1 cellular context compared by ENCODE assay signal in the genomic region with DNA sequence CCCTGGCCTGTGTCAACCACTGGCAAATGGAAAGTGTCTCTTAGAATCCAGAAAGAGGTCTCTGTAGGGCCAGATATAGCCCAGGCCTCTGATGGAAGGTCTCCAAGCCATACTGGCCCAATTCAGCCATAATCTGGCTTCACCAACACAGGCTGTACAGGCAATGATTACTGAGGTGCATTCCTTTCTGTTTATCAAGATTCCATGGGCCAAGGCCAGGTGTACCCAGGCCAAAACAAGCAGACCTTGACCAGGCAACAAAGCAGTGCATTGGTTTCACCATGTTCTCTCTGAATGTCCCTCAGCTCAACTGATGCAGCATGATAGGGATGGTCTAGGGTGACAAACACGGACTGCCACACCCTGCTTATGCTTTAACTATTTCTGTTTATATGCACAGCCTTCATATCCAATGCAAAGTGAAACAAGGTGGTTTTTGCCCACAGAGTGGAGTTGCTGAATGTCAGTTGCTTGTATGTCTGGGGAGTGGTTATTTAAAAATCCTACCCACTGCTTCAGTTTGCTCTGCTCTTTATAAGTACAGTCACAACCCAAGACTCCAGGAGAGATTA.
A peak's percentile ranks its signal among the peaks of the same experiment; 100 is the strongest.
TF ChIP-seq lines count a peak whose summit lies in the region.

No MANE protein-coding gene starts in this region.

TF ChIP-seq in HepG2, 621 proteins besides CTCF, POLR2A, EP300 and RAD21 (continued from another document and continues in another):
- 0 out of 2 replicates have a peak, but pooled peaks have one; percentile 23 for TF ChIP-seq ZNF790 (CRISPR knock-in tag; IDR thresholded peaks at IDR 0.05; ENCODE audit: borderline replicate concordance)
- TF ChIP-seq, protein P1, sequence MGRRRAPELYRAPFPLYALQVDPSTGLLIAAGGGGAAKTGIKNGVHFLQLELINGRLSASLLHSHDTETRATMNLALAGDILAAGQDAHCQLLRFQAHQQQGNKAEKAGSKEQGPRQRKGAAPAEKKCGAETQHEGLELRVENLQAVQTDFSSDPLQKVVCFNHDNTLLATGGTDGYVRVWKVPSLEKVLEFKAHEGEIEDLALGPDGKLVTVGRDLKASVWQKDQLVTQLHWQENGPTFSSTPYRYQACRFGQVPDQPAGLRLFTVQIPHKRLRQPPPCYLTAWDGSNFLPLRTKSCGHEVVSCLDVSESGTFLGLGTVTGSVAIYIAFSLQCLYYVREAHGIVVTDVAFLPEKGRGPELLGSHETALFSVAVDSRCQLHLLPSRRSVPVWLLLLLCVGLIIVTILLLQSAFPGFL (CRISPR knock-in tag; IDR thresholded peaks at IDR 0.05): no peak
- TF ChIP-seq, protein P2, sequence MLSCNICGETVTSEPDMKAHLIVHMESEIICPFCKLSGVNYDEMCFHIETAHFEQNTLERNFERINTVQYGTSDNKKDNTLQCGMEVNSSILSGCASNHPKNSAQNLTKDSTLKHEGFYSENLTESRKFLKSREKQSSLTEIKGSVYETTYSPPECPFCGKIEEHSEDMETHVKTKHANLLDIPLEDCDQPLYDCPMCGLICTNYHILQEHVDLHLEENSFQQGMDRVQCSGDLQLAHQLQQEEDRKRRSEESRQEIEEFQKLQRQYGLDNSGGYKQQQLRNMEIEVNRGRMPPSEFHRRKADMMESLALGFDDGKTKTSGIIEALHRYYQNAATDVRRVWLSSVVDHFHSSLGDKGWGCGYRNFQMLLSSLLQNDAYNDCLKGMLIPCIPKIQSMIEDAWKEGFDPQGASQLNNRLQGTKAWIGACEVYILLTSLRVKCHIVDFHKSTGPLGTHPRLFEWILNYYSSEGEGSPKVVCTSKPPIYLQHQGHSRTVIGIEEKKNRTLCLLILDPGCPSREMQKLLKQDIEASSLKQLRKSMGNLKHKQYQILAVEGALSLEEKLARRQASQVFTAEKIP (CRISPR knock-in tag; IDR thresholded peaks at IDR 0.05; ENCODE audit: borderline replicate concordance): no peak
- peak; percentile 58; the same call in 1 of the 2 replicates for TF ChIP-seq SSRP1 (CRISPR knock-in tag; IDR thresholded peaks at IDR 0.05)
- peak; percentile 64; the same call in 1 of the 2 replicates for TF ChIP-seq KAT8 (CRISPR knock-in tag; IDR thresholded peaks at IDR 0.05)
- peak; percentile 76 for TF ChIP-seq TGIF2 (CRISPR knock-in tag; IDR thresholded peaks at IDR 0.05)
- TF ChIP-seq HNRNPUL1 (IDR thresholded peaks at IDR 0.05; ENCODE audit: low read depth, low read length): no peak
- TF ChIP-seq TARDBP (CRISPR knock-in tag; IDR thresholded peaks at IDR 0.05): peak; percentile 85; the same call in 1 of the 2 replicates
- TF ChIP-seq CHD4 (IDR thresholded peaks at IDR 0.05; ENCODE audit: borderline replicate concordance, low read length): no peak
- peak; percentile 91 for TF ChIP-seq FOXA3 (CRISPR knock-in tag; IDR thresholded peaks at IDR 0.05)
- peak; percentile 81; the same call in 1 of the 2 replicates for TF ChIP-seq TOPORS (CRISPR knock-in tag; IDR thresholded peaks at IDR 0.05)
- no peak for TF ChIP-seq TRIM24 (CRISPR knock-in tag; IDR thresholded peaks at IDR 0.05)
- TF ChIP-seq, protein P3, sequence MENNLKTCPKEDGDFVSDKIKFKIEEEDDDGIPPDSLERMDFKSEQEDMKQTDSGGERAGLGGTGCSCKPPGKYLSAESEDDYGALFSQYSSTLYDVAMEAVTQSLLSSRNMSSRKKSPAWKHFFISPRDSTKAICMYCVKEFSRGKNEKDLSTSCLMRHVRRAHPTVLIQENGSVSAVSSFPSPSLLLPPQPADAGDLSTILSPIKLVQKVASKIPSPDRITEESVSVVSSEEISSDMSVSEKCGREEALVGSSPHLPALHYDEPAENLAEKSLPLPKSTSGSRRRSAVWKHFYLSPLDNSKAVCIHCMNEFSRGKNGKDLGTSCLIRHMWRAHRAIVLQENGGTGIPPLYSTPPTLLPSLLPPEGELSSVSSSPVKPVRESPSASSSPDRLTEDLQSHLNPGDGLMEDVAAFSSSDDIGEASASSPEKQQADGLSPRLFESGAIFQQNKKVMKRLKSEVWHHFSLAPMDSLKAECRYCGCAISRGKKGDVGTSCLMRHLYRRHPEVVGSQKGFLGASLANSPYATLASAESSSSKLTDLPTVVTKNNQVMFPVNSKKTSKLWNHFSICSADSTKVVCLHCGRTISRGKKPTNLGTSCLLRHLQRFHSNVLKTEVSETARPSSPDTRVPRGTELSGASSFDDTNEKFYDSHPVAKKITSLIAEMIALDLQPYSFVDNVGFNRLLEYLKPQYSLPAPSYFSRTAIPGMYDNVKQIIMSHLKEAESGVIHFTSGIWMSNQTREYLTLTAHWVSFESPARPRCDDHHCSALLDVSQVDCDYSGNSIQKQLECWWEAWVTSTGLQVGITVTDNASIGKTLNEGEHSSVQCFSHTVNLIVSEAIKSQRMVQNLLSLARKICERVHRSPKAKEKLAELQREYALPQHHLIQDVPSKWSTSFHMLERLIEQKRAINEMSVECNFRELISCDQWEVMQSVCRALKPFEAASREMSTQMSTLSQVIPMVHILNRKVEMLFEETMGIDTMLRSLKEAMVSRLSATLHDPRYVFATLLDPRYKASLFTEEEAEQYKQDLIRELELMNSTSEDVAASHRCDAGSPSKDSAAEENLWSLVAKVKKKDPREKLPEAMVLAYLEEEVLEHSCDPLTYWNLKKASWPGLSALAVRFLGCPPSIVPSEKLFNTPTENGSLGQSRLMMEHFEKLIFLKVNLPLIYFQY (CRISPR knock-in tag; IDR thresholded peaks at IDR 0.05; ENCODE audit: borderline replicate concordance): peak; percentile 74; the same call in 1 of the 2 replicates
- TF ChIP-seq PLRG1 (conservative IDR thresholded peaks at IDR 0.05): no peak
- no peak for TF ChIP-seq ARNT2 (CRISPR knock-in tag; IDR thresholded peaks at IDR 0.05; ENCODE audit: low read depth)
- TF ChIP-seq PHF20 (CRISPR knock-in tag; IDR thresholded peaks at IDR 0.05): no peak
- no peak for TF ChIP-seq ATF7-NPFF (CRISPR knock-in tag; IDR thresholded peaks at IDR 0.05; ENCODE audit: low read depth)
- TF ChIP-seq GABPA (IDR thresholded peaks at IDR 0.05; ENCODE audit: low read depth, low read length): no peak
- TF ChIP-seq GABPA (CRISPR knock-in tag; IDR thresholded peaks at IDR 0.05; ENCODE audit: low read depth): no peak; the same call in 1 of the 2 replicates
- TF ChIP-seq, protein P4, sequence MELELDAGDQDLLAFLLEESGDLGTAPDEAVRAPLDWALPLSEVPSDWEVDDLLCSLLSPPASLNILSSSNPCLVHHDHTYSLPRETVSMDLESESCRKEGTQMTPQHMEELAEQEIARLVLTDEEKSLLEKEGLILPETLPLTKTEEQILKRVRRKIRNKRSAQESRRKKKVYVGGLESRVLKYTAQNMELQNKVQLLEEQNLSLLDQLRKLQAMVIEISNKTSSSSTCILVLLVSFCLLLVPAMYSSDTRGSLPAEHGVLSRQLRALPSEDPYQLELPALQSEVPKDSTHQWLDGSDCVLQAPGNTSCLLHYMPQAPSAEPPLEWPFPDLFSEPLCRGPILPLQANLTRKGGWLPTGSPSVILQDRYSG (CRISPR knock-in tag; IDR thresholded peaks at IDR 0.05): no peak
- TF ChIP-seq ETV6 (CRISPR knock-in tag; conservative IDR thresholded peaks at IDR 0.05): no peak
- peak; percentile 90 for TF ChIP-seq ZNF331 (CRISPR knock-in tag; IDR thresholded peaks at IDR 0.05)
- TF ChIP-seq, protein P5, sequence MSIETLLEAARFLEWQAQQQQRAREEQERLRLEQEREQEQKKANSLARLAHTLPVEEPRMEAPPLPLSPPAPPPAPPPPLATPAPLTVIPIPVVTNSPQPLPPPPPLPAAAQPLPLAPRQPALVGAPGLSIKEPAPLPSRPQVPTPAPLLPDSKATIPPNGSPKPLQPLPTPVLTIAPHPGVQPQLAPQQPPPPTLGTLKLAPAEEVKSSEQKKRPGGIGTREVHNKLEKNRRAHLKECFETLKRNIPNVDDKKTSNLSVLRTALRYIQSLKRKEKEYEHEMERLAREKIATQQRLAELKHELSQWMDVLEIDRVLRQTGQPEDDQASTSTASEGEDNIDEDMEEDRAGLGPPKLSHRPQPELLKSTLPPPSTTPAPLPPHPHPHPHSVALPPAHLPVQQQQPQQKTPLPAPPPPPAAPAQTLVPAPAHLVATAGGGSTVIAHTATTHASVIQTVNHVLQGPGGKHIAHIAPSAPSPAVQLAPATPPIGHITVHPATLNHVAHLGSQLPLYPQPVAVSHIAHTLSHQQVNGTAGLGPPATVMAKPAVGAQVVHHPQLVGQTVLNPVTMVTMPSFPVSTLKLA (IDR thresholded peaks at IDR 0.05): no peak
- TF ChIP-seq TBL1XR1 (IDR thresholded peaks at IDR 0.05; ENCODE audit: borderline replicate concordance, low read length, partially characterized antibody): no peak
- TF ChIP-seq, protein P6, sequence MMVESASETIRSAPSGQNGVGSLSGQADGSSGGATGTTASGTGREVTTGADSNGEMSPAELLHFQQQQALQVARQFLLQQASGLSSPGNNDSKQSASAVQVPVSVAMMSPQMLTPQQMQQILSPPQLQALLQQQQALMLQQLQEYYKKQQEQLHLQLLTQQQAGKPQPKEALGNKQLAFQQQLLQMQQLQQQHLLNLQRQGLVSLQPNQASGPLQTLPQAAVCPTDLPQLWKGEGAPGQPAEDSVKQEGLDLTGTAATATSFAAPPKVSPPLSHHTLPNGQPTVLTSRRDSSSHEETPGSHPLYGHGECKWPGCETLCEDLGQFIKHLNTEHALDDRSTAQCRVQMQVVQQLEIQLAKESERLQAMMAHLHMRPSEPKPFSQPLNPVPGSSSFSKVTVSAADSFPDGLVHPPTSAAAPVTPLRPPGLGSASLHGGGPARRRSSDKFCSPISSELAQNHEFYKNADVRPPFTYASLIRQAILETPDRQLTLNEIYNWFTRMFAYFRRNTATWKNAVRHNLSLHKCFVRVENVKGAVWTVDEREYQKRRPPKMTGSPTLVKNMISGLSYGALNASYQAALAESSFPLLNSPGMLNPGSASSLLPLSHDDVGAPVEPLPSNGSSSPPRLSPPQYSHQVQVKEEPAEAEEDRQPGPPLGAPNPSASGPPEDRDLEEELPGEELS (CRISPR knock-in tag; IDR thresholded peaks at IDR 0.05): peak; percentile 97
- TF ChIP-seq ZNF879 (CRISPR knock-in tag; IDR thresholded peaks at IDR 0.05): no peak
- no peak for TF ChIP-seq ZNF766 (CRISPR knock-in tag; IDR thresholded peaks at IDR 0.05; ENCODE audit: borderline replicate concordance)
- TF ChIP-seq KLF9 (CRISPR knock-in tag; IDR thresholded peaks at IDR 0.05; ENCODE audit: low read depth): no peak
- TF ChIP-seq KLF15 (CRISPR knock-in tag; IDR thresholded peaks at IDR 0.05; ENCODE audit: borderline replicate concordance): no peak
- TF ChIP-seq, protein P7, sequence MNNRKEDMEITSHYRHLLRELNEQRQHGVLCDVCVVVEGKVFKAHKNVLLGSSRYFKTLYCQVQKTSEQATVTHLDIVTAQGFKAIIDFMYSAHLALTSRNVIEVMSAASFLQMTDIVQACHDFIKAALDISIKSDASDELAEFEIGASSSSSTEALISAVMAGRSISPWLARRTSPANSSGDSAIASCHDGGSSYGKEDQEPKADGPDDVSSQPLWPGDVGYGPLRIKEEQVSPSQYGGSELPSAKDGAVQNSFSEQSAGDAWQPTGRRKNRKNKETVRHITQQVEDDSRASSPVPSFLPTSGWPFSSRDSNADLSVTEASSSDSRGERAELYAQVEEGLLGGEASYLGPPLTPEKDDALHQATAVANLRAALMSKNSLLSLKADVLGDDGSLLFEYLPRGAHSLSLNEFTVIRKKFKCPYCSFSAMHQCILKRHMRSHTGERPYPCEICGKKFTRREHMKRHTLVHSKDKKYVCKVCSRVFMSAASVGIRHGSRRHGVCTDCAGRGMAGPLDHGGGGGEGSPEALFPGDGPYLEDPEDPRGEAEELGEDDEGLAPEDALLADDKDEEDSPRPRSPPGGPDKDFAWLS (CRISPR knock-in tag; IDR thresholded peaks at IDR 0.05; ENCODE audit: borderline replicate concordance): no peak
- TF ChIP-seq, protein P8, sequence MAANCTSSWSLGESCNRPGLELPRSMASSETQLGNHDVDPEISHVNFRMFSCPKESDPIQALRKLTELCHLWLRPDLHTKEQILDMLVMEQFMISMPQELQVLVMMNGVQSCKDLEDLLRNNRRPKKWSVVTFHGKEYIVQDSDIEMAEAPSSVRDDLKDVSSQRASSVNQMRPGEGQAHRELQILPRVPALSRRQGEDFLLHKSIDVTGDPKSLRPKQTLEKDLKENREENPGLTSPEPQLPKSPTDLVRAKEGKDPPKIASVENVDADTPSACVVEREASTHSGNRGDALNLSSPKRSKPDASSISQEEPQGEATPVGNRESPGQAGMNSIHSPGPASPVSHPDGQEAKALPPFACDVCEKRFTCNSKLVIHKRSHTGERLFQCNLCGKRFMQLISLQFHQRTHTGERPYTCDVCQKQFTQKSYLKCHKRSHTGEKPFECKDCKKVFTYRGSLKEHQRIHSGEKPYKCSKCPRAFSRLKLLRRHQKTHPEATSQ (CRISPR knock-in tag; IDR thresholded peaks at IDR 0.05; ENCODE audit: borderline replicate concordance): no peak; the same call in 1 of the 2 replicates
- peak; percentile 85 for TF ChIP-seq KDM6A (CRISPR knock-in tag; IDR thresholded peaks at IDR 0.05; ENCODE audit: low read depth)
- TF ChIP-seq, protein P9, sequence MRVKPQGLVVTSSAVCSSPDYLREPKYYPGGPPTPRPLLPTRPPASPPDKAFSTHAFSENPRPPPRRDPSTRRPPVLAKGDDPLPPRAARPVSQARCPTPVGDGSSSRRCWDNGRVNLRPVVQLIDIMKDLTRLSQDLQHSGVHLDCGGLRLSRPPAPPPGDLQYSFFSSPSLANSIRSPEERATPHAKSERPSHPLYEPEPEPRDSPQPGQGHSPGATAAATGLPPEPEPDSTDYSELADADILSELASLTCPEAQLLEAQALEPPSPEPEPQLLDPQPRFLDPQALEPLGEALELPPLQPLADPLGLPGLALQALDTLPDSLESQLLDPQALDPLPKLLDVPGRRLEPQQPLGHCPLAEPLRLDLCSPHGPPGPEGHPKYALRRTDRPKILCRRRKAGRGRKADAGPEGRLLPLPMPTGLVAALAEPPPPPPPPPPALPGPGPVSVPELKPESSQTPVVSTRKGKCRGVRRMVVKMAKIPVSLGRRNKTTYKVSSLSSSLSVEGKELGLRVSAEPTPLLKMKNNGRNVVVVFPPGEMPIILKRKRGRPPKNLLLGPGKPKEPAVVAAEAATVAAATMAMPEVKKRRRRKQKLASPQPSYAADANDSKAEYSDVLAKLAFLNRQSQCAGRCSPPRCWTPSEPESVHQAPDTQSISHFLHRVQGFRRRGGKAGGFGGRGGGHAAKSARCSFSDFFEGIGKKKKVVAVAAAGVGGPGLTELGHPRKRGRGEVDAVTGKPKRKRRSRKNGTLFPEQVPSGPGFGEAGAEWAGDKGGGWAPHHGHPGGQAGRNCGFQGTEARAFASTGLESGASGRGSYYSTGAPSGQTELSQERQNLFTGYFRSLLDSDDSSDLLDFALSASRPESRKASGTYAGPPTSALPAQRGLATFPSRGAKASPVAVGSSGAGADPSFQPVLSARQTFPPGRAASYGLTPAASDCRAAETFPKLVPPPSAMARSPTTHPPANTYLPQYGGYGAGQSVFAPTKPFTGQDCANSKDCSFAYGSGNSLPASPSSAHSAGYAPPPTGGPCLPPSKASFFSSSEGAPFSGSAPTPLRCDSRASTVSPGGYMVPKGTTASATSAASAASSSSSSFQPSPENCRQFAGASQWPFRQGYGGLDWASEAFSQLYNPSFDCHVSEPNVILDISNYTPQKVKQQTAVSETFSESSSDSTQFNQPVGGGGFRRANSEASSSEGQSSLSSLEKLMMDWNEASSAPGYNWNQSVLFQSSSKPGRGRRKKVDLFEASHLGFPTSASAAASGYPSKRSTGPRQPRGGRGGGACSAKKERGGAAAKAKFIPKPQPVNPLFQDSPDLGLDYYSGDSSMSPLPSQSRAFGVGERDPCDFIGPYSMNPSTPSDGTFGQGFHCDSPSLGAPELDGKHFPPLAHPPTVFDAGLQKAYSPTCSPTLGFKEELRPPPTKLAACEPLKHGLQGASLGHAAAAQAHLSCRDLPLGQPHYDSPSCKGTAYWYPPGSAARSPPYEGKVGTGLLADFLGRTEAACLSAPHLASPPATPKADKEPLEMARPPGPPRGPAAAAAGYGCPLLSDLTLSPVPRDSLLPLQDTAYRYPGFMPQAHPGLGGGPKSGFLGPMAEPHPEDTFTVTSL (CRISPR knock-in tag; IDR thresholded peaks at IDR 0.05; ENCODE audit: borderline replicate concordance): peak; percentile 81; the same call in 1 of the 2 replicates
- peak; percentile 74 for TF ChIP-seq THAP11 (CRISPR knock-in tag; IDR thresholded peaks at IDR 0.05)
- no peak for TF ChIP-seq ARHGAP35 (CRISPR knock-in tag; IDR thresholded peaks at IDR 0.05; ENCODE audit: borderline replicate concordance)
- TF ChIP-seq ZKSCAN1 (IDR thresholded peaks at IDR 0.05; ENCODE audit: low read length): peak; percentile 48; the same call in 1 of the 2 replicates
